ENCODE assay signal across 20 cellular contexts in the genomic region with DNA sequence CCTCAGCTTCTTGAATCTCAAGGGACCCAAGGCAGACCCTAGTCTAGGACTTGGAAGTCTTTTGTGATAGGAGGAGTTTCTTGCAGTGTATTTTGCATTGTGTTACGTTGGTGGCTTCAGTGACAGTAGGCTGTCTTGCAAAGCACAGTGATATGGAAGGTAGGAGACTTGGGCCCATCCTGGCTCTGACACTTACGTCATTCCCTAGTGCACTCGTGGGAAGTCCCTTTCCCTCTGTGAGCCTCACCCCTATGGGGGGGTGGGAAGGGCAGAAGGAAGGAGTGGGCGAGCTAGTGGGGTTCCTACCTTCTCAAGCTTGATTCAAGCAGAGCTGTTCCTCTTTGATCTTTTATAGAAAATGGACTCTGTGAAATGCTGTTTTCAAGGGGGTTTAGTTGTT. TPM values are rescaled to one million over a fixed set of nuclear protein-coding genes. Genes with fewer than 3 reads are reported as not detected.
DNase-seq lines count a peak whose midpoint lies in the region; ATAC-seq and TF ChIP-seq lines count a peak whose summit lies in the region.
"Had no signal": no experiment of that assay in that cellular context is flagged by ENCODE, and none has a peak within 500 bp of the region (broad histone marks: within the 10 kb centered on the region; RNA-seq: fewer than 3 reads in every experiment).

No MANE protein-coding gene starts in this region.

- H3K27ac ChIP-seq in A673 (ENCODE audit: low read depth, low read length, poor library complexity, severe bottlenecking) (no peak overlapping the region), suprapubic skin (no peak overlapping the region)
- H3K27ac ChIP-seq: BLaER1 treated with 17β-estradiol and CSF1 and Interleukin-3, amounts not matched to agents 10 nM and 100 nM; GM23248 had no signal

- TF ChIP-seq EP300 in suprapubic skin (IDR thresholded peaks at IDR 0.05), result no peak

- ATAC-seq in GM18511 (IDR thresholded peaks at IDR 0.05; ENCODE audit: unreplicated experiment) (peak; percentile 45), GM21529 (IDR thresholded peaks at IDR 0.05; ENCODE audit: unreplicated experiment) (no peak)
- ATAC-seq: HCT116 had no signal

- H3K9me3 ChIP-seq in A673 (ENCODE audit: low read depth, low read length, poor library complexity, severe bottlenecking) (no peaks in the 10 kb centered on the region), suprapubic skin (no peaks in the 10 kb centered on the region)
- H3K9me3 ChIP-seq: BLaER1 treated with 17β-estradiol and CSF1 and Interleukin-3, amounts not matched to agents 10 nM and 100 nM had no signal

- intact Hi-C loops in activated CD4-positive, alpha-beta T cell treated with anti-CD3 and anti-CD28 coated beads, Interleukin-2, amount 10 ng/mL, durations not matched to agents 24 days and 14 days (cut with micrococcal nuclease), result loop anchor here (10.0 kb wide), 1 partner anchor 1828 kb away; no protein-coding TSS in a partner anchor
- intact Hi-C loops in A673 (cut with micrococcal nuclease; ENCODE audit: unreplicated experiment), result loop anchor here (5.0 kb wide), 1 partner anchor 1060 kb away; no protein-coding TSS in a partner anchor

- no peak overlapping the region for H3K4me3 Mint-ChIP-seq in activated CD4-positive, alpha-beta T cell treated with anti-CD3 and anti-CD28 coated beads, Interleukin-2, amount 10 ng/mL, durations not matched to agents 24 days and 14 days

- no peak for TF ChIP-seq POLR2A in suprapubic skin (IDR thresholded peaks at IDR 0.05)

- H3K9me3 Mint-ChIP-seq in activated CD4-positive, alpha-beta T cell treated with anti-CD3 and anti-CD28 coated beads, Interleukin-2, amount 10 ng/mL, durations not matched to agents 24 days and 14 days, result no peaks in the 10 kb centered on the region

- no TSS peak for BruUV-seq in A673 (replicated peaks; lab: Mats Ljungman, UMichigan)

- peaks cover 14% of the 10 kb centered on the region for H3K27me3 Mint-ChIP-seq in activated CD4-positive, alpha-beta T cell treated with anti-CD3 and anti-CD28 coated beads, Interleukin-2, amount 10 ng/mL, durations not matched to agents 24 days and 14 days

- TF ChIP-seq CTCF in A673 (conservative IDR thresholded peaks at IDR 0.05; ENCODE audit: low read depth, low read length) (no peak), suprapubic skin (IDR thresholded peaks at IDR 0.05) (no peak)

- POLR2A ChIA-PET in A673 (lab: Charles Lee; ENCODE audit: low non-redundant PET), result no interaction called here

- peak overlapping the region; percentile 37 for H3K27ac Mint-ChIP-seq in activated CD4-positive, alpha-beta T cell treated with anti-CD3 and anti-CD28 coated beads, Interleukin-2, amount 10 ng/mL, durations not matched to agents 24 days and 14 days

- no peaks in the 10 kb centered on the region for H3K36me3 Mint-ChIP-seq in activated CD4-positive, alpha-beta T cell treated with anti-CD3 and anti-CD28 coated beads, Interleukin-2, amount 10 ng/mL, durations not matched to agents 24 days and 14 days (ENCODE audit: low read depth)

- H3K27me3 ChIP-seq in A673 (replicated peaks; ENCODE audit: insufficient read depth, low read depth, low read length, poor library complexity) (no peaks in the 10 kb centered on the region), suprapubic skin (peaks cover 6% of the 10 kb centered on the region)
- H3K27me3 ChIP-seq: BLaER1 treated with 17β-estradiol and CSF1 and Interleukin-3, amounts not matched to agents 10 nM and 100 nM had no signal

- H3K4me3 ChIP-seq in A673 (ENCODE audit: low read depth, low read length, poor library complexity, severe bottlenecking) (no peak overlapping the region), suprapubic skin (no peak overlapping the region)
- H3K4me3 ChIP-seq: BLaER1 treated with 17β-estradiol and CSF1 and Interleukin-3, amounts not matched to agents 10 nM and 100 nM; GM23248 had no signal

- 68% methylated on average over 4 of the region's 4 CpGs for WGBS in suprapubic skin

- CTCF ChIA-PET in A673 (lab: Charles Lee), result interaction anchor here (0.6 to 1.5 kb wide), 3 partner anchors 14 to 348 kb away, joined by 3 to 5 read pairs (median 4); no protein-coding TSS in a partner anchor

- H3K4me1 Mint-ChIP-seq in activated CD4-positive, alpha-beta T cell treated with anti-CD3 and anti-CD28 coated beads, Interleukin-2, amount 10 ng/mL, durations not matched to agents 24 days and 14 days, result peaks cover 14% of the 10 kb centered on the region

- no peak for DNase-seq in activated CD4-positive, alpha-beta T cell treated with anti-CD3 and anti-CD28 coated beads, Interleukin-2, amount 10 ng/mL, durations not matched to agents 24 days and 14 days
- no peak for DNase-seq in activated CD4-positive, alpha-beta T cell treated with anti-CD3 and anti-CD28 coated beads for 1 hour
- peak; percentile 42 for DNase-seq in A673 (ENCODE audit: low spot score)
- DNase-seq in islet precursor cell, result peak; percentile 38
- DNase-seq in cerebellar cortex (ENCODE audit: low spot score), result no peak
- DNase-seq in suprapubic skin (ENCODE audit: low spot score in 2 of 2), result no peak
- DNase-seq: DND-41, GM23248, NCI-H1092, NCI-H146, NCI-H2081, NCI-H510A, NCI-H774, RPMI8226, SIG-M5 had no signal

- H3K36me3 ChIP-seq in A673 (ENCODE audit: insufficient read depth, low read length, poor library complexity, severe bottlenecking), result no peaks in the 10 kb centered on the region
- no peaks in the 10 kb centered on the region for H3K36me3 ChIP-seq in suprapubic skin
- H3K36me3 ChIP-seq: BLaER1 treated with 17β-estradiol and CSF1 and Interleukin-3, amounts not matched to agents 10 nM and 100 nM had no signal

- H3K4me1 ChIP-seq in A673 (ENCODE audit: insufficient read depth, low read length, poor library complexity, severe bottlenecking) (no peaks in the 10 kb centered on the region), suprapubic skin (no peaks in the 10 kb centered on the region)

RNA-seq across cellular contexts. Expression of a gene that starts 9.2 kb away (rescaled TPM):
- not detected in 2 replicates for total RNA-seq in activated CD4-positive, alpha-beta T cell treated with anti-CD3 and anti-CD28 coated beads, Interleukin-2, amount 10 ng/mL, durations not matched to agents 24 days and 14 days
- not detected in 2 replicates for total RNA-seq in A673 (2021)
- total RNA-seq in suprapubic skin, result not detected
- total RNA-seq: GM23248, MCF 10A had no signal

RNA-seq across cellular contexts. Expression of a gene that starts 15.2 kb away (rescaled TPM):
- 0.52 and 0.56 TPM in 2 replicates for total RNA-seq in activated CD4-positive, alpha-beta T cell treated with anti-CD3 and anti-CD28 coated beads, Interleukin-2, amount 10 ng/mL, durations not matched to agents 24 days and 14 days
- total RNA-seq in A673 (2021) (not detected in 2 replicates), suprapubic skin (not detected)
- total RNA-seq: GM23248, MCF 10A had no signal

RNA-seq across cellular contexts. Expression of a gene that starts 55.8 kb away (rescaled TPM):
- 24.6 and 27.2 TPM in 2 replicates for total RNA-seq in activated CD4-positive, alpha-beta T cell treated with anti-CD3 and anti-CD28 coated beads, Interleukin-2, amount 10 ng/mL, durations not matched to agents 24 days and 14 days
- total RNA-seq in A673 (2021) (20.1 and 21.4 TPM in 2 replicates), suprapubic skin (10 to 100 TPM in 2 of 4 donors, 1 to 10 TPM in 2; 3.2 to 12.3 (median 7.9) TPM)

Comparison
In these comparisons a context has a peak if more than half of its experiments do, and no peak if none do; other contexts are left out.
1. DNase-seq: peak in A673 (single experiment) and islet precursor cell (single experiment); none in activated CD4-positive, alpha-beta T cell treated with anti-CD3 and anti-CD28 coated beads, Interleukin-2, amount 10 ng/mL, durations not matched to agents 24 days and 14 days (single experiment), activated CD4-positive, alpha-beta T cell treated with anti-CD3 and anti-CD28 coated beads for 1 hour (single experiment), cerebellar cortex (single experiment) and suprapubic skin (0 of 2).